Comparison of ENCODE assay signal across 8 cellular contexts in genomic region chr1:28648493-28649238, GRCh38.
DNase-seq lines count a peak whose midpoint lies in the region; FAIRE-seq and TF ChIP-seq lines count a peak whose summit lies in the region.

TSS of gene RNU11 (plus strand) at chr1:28648600.

- TF ChIP-seq CTCF in RWPE1 (conservative IDR thresholded peaks at IDR 0.05; ENCODE audit: low read depth) (no peak), nephron progenitor cell (IDR thresholded peaks at IDR 0.05) (no peak)

- peak within 1 kb of the TSS; percentile 87 for H3K4me3 Mint-ChIP-seq in nephron progenitor cell
- peak within 1 kb of the TSS; percentile 91 for H3K4me3 Mint-ChIP-seq in stimulated activated naive CD8-positive, alpha-beta T cell treated with anti-CD3 and anti-CD28 coated beads, Interleukin-15, Interleukin-2, amounts not matched to agents 100 ng/mL and 50 ng/mL, for 24 hours

- H3K9me3 ChIP-seq in ES-I3 (ENCODE audit: control insufficient read depth, insufficient read depth, low read length) = no peaks in the 10 kb centered on the region

- H3K9me3 Mint-ChIP-seq in nephron progenitor cell = no peaks in the 10 kb centered on the region
- H3K9me3 Mint-ChIP-seq in stimulated activated naive CD8-positive, alpha-beta T cell treated with anti-CD3 and anti-CD28 coated beads, Interleukin-15, Interleukin-2, amounts not matched to agents 100 ng/mL and 50 ng/mL, for 24 hours = no peaks in the 10 kb centered on the region

- no peaks in the 10 kb centered on the region for H3K36me3 Mint-ChIP-seq in nephron progenitor cell (ENCODE audit: low read depth)
- H3K36me3 Mint-ChIP-seq in stimulated activated naive CD8-positive, alpha-beta T cell treated with anti-CD3 and anti-CD28 coated beads, Interleukin-15, Interleukin-2, amounts not matched to agents 100 ng/mL and 50 ng/mL, for 24 hours (ENCODE audit: low read depth) = no peaks in the 10 kb centered on the region

- H3K36me3 ChIP-seq in ES-I3 (ENCODE audit: insufficient read depth, low read length) = no peaks in the 10 kb centered on the region

- H3K4me1 ChIP-seq in ES-I3 (ENCODE audit: insufficient read depth, low read length) = no peaks in the 10 kb centered on the region

- POLR2A ChIA-PET in RWPE1 (lab: Yijun Ruan, JAX; ENCODE audit: low non-redundant PET) = interaction anchor here (0.6 to 0.9 kb wide), 6 partner anchors 19 to 688 kb away, joined by 3 to 5 read pairs (median 3); partner anchors contain the start of gene GMEB1

- H3K27ac Mint-ChIP-seq in nephron progenitor cell = peak within 1 kb of the TSS; percentile 100
- H3K27ac Mint-ChIP-seq in stimulated activated naive CD8-positive, alpha-beta T cell treated with anti-CD3 and anti-CD28 coated beads, Interleukin-15, Interleukin-2, amounts not matched to agents 100 ng/mL and 50 ng/mL, for 24 hours = peak within 1 kb of the TSS; percentile 99

- H3K4me1 Mint-ChIP-seq in nephron progenitor cell = peaks cover 29% of the 10 kb centered on the region
- peaks cover 43% of the 10 kb centered on the region for H3K4me1 Mint-ChIP-seq in stimulated activated naive CD8-positive, alpha-beta T cell treated with anti-CD3 and anti-CD28 coated beads, Interleukin-15, Interleukin-2, amounts not matched to agents 100 ng/mL and 50 ng/mL, for 24 hours (ENCODE audit: low read depth)

- H3K27me3 Mint-ChIP-seq in nephron progenitor cell (ENCODE audit: low read depth, poor library complexity) = no peaks in the 10 kb centered on the region
- H3K27me3 Mint-ChIP-seq in stimulated activated naive CD8-positive, alpha-beta T cell treated with anti-CD3 and anti-CD28 coated beads, Interleukin-15, Interleukin-2, amounts not matched to agents 100 ng/mL and 50 ng/mL, for 24 hours = no peaks in the 10 kb centered on the region

- peak within 1 kb of the TSS; percentile 40 for H3K9ac ChIP-seq in ES-I3 (ENCODE audit: low read depth, low read length)

- DNase-seq in H54 (ENCODE audit: insufficient read length, low spot score) (peak; percentile 42), LoVo (ENCODE audit: low spot score) (peak; percentile 93), RWPE1 (ENCODE audit: low spot score) (peak; percentile 88), fibroblast of the conjunctiva (ENCODE audit: low read depth) (peak; percentile 97), nephron progenitor cell (peak; percentile 70)
- DNase-seq in activated T-helper 9 cell treated with anti-CD3 and anti-CD28 coated beads, Interleukin-2, amount 50 U/mL, for 16 hours (ENCODE audit: low read depth) = peak; percentile 79

- FAIRE-seq in H54 (lab: Jason Lieb, UNC) = no peak

- TF ChIP-seq POLR2A in H54 (IDR thresholded peaks at IDR 0.05; ENCODE audit: low read depth, low read length) = peak; percentile 98

- CTCF ChIA-PET in RWPE1 (lab: Yijun Ruan, JAX) = no interaction called here

- peak within 1 kb of the TSS; percentile 96 for H3K27ac ChIP-seq in RWPE1

Comparison
In these comparisons a context has a peak if more than half of its experiments do, and no peak if none do; other contexts are left out.
1. Peak in every context shown above with its lines: DNase-seq and H3K27ac ChIP-seq.
2. DNase-seq: peak in every context shown above with its lines; median percentile 97 in fibroblast of the conjunctiva; 93 in LoVo; 88 in RWPE1; 79 in activated T-helper 9 cell treated with anti-CD3 and anti-CD28 coated beads, Interleukin-2, amount 50 U/mL, for 16 hours; 70 in nephron progenitor cell; 42 in H54.